In genomic region chr1:114349891-114350605, GRCh38 we compare ENCODE assay signal across 8 cellular contexts.
"Had no signal": no experiment of that assay in that cellular context is flagged by ENCODE, and none has a peak within 500 bp of the region (broad histone marks: within the 10 kb centered on the region; RNA-seq: fewer than 3 reads in every experiment).

No MANE protein-coding gene starts in this region.

- FAIRE-seq: H1, H54, HepG2 had no signal

- H3K4me3 Mint-ChIP-seq: GM23338, HFFc6 had no signal

- H3K36me3 Mint-ChIP-seq: IgD-negative memory B cell had no signal

- H3K9me3 ChIP-seq: HAP-1 had no signal

- H3K27ac Mint-ChIP-seq: GM23338, HFFc6 had no signal

- H3K27ac ChIP-seq: HL-60 had no signal

- H3K9me3 Mint-ChIP-seq: GM23338, IgD-negative memory B cell had no signal

- H3K4me3 ChIP-seq: GM23338, HAP-1 had no signal

- H3K36me3 ChIP-seq: HAP-1 had no signal

- DNase-seq: HFFc6 had no signal
